In genomic region chr17:40067710-40068109, GRCh38 we compare ENCODE assay signal across 10 cellular contexts. TPM values are rescaled to one million over a fixed set of nuclear protein-coding genes. Genes with fewer than 3 reads are reported as not detected.
DNase-seq lines count a peak whose midpoint lies in the region; ATAC-seq and TF ChIP-seq lines count a peak whose summit lies in the region.
"Had no signal": no experiment of that assay in that cellular context is flagged by ENCODE, and none has a peak within 500 bp of the region (broad histone marks: within the 10 kb centered on the region; RNA-seq: fewer than 3 reads in every experiment).

No MANE protein-coding gene starts in this region.

- H3K4me1 Mint-ChIP-seq in T-helper 2 cell treated with Interferon-gamma antibody and Interleukin-4, amounts not matched to agents 5 μg/mL and 100 μg/mL, for 36 hours (ENCODE audit: low read depth) = peaks cover 41% of the 10 kb centered on the region
- peaks cover 62% of the 10 kb centered on the region for H3K4me1 Mint-ChIP-seq in activated naive CD8-positive, alpha-beta T cell treated with anti-CD3 and anti-CD28 coated beads for 36 hours

- H3K4me1 ChIP-seq in lung (ENCODE audit: control insufficient read depth in 2 of 2, insufficient read depth in 2 of 2, low read length in 2 of 2) (peaks cover 40 to 57% of the 10 kb centered on the region in 2 donors), stomach (peaks cover 80 to 95% (median 92%) of the 10 kb centered on the region in 4 donors)

- H3K9me3 ChIP-seq in lung (ENCODE audit: control insufficient read depth in 2 of 2, insufficient read depth in 1 of 2, low read length in 1 of 2) (no peaks in the 10 kb centered on the region), stomach (no peaks in the 10 kb centered on the region)
- H3K9me3 ChIP-seq: SJSA1 had no signal

- no peaks in the 10 kb centered on the region for H3K9me3 Mint-ChIP-seq in T-helper 2 cell treated with Interferon-gamma antibody and Interleukin-4, amounts not matched to agents 5 μg/mL and 100 μg/mL, for 36 hours
- no peaks in the 10 kb centered on the region for H3K9me3 Mint-ChIP-seq in activated naive CD8-positive, alpha-beta T cell treated with anti-CD3 and anti-CD28 coated beads for 36 hours

- H3K27me3 Mint-ChIP-seq in T-helper 2 cell treated with Interferon-gamma antibody and Interleukin-4, amounts not matched to agents 5 μg/mL and 100 μg/mL, for 36 hours (ENCODE audit: low read depth) = peaks cover 18% of the 10 kb centered on the region
- H3K27me3 Mint-ChIP-seq in activated naive CD8-positive, alpha-beta T cell treated with anti-CD3 and anti-CD28 coated beads for 36 hours = no peaks in the 10 kb centered on the region

- intact Hi-C loops in stomach (cut with DNase I; ENCODE audit: low total_unique reads) = no loop called here

- ATAC-seq in lung (ENCODE audit: insufficient read depth, low FRiP score) (no peak), HG03378 (IDR thresholded peaks at IDR 0.05; ENCODE audit: unreplicated experiment) (no peak), omental fat pad (ENCODE audit: low FRiP score) (no peak)

- no peak for TF ChIP-seq POLR2A in stomach (IDR thresholded peaks at IDR 0.05)

- TF ChIP-seq CTCF in lung (IDR thresholded peaks at IDR 0.05; ENCODE audit: control extremely low read depth, extremely low read depth) (no peak), stomach (IDR thresholded peaks at IDR 0.05) (no peak), omental fat pad (IDR thresholded peaks at IDR 0.05) (no peak)

- no peak for DNase-seq in T-helper 2 cell treated with Interferon-gamma antibody and Interleukin-4, amounts not matched to agents 5 μg/mL and 100 μg/mL, for 36 hours (ENCODE audit: low spot score)
- DNase-seq in T-helper 2 cell = no peak
- no peak for DNase-seq in activated naive CD8-positive, alpha-beta T cell treated with anti-CD3 and anti-CD28 coated beads for 36 hours
- DNase-seq in lung (ENCODE audit: low spot score) = no peak
- no peak for DNase-seq in stomach
- DNase-seq in KBM-7 = no peak
- DNase-seq in omental fat pad (ENCODE audit: low spot score) = no peak
- DNase-seq: NCI-H1694 had no signal

- 95 to 97% methylated on average over 7 of the region's 7 CpGs for WGBS in lung, 2 donors
- 90 to 95% (median 92%) methylated on average over 7 of the region's 7 CpGs for WGBS in stomach, 5 donors

- no peak overlapping the region for H3K27ac Mint-ChIP-seq in T-helper 2 cell treated with Interferon-gamma antibody and Interleukin-4, amounts not matched to agents 5 μg/mL and 100 μg/mL, for 36 hours
- peak overlapping the region; percentile 93 for H3K27ac Mint-ChIP-seq in activated naive CD8-positive, alpha-beta T cell treated with anti-CD3 and anti-CD28 coated beads for 36 hours

- peak overlapping the region; percentile 82 for H3K4me3 Mint-ChIP-seq in T-helper 2 cell treated with Interferon-gamma antibody and Interleukin-4, amounts not matched to agents 5 μg/mL and 100 μg/mL, for 36 hours
- no peak overlapping the region for H3K4me3 Mint-ChIP-seq in activated naive CD8-positive, alpha-beta T cell treated with anti-CD3 and anti-CD28 coated beads for 36 hours

- in situ Hi-C loops in KBM-7 (cut with MboI; ENCODE audit: low pct_unique_long_range_greater_than_20kb, low sequenced_read_pairs) = no loop called here

- no peak overlapping the region for H3K4me3 ChIP-seq in lung
- H3K4me3 ChIP-seq in stomach = no peak overlapping the region
- H3K4me3 ChIP-seq: SJSA1 had no signal

- no peaks in the 10 kb centered on the region for H3K36me3 Mint-ChIP-seq in T-helper 2 cell treated with Interferon-gamma antibody and Interleukin-4, amounts not matched to agents 5 μg/mL and 100 μg/mL, for 36 hours (ENCODE audit: low read depth)
- no peaks in the 10 kb centered on the region for H3K36me3 Mint-ChIP-seq in activated naive CD8-positive, alpha-beta T cell treated with anti-CD3 and anti-CD28 coated beads for 36 hours

- H3K27ac ChIP-seq in lung (ENCODE audit: low read depth in 1 of 2, low read length in 1 of 2) (peak overlapping the region; percentile 73 to 93), stomach (peak overlapping the region; percentile 90 to 98 (median 97))
- H3K27ac ChIP-seq: SJSA1 had no signal

- no peak for TF ChIP-seq EP300 in stomach (IDR thresholded peaks at IDR 0.05)

- no peaks in the 10 kb centered on the region for H3K27me3 ChIP-seq in lung (ENCODE audit: control insufficient read depth, insufficient read depth)
- no peaks in the 10 kb centered on the region for H3K27me3 ChIP-seq in stomach
- H3K27me3 ChIP-seq: SJSA1 had no signal

- H3K36me3 ChIP-seq in lung (ENCODE audit: control insufficient read depth in 2 of 2, insufficient read depth in 2 of 2, low read length in 2 of 2) (no peaks in the 10 kb centered on the region), stomach (no peaks in the 10 kb centered on the region)
- H3K36me3 ChIP-seq: SJSA1 had no signal

RNA-seq across cellular contexts. Expression of gene THRA, which starts 4.9 kb away (rescaled TPM):
- total RNA-seq in activated naive CD8-positive, alpha-beta T cell treated with anti-CD3 and anti-CD28 coated beads for 36 hours = 10 to 100 TPM; 11.4 to 12.1 TPM
- total RNA-seq in lung (10 to 100 TPM; 41.3 to 55.9 TPM), stomach (10 to 100 TPM; 21.1 to 52.2 (median 38.4) TPM), omental fat pad (10 to 100 TPM; 35.7 to 87.2 (median 55.2) TPM)
- polyA plus RNA-seq in lung (10 to 100 TPM; 28.5 to 33.6 TPM), stomach (10 to 100 TPM; 21.4 to 37.0 (median 26.4) TPM)

RNA-seq across cellular contexts. Expression of gene MED24, which starts 13.5 kb away (rescaled TPM):
- 100 to 1,000 TPM; 103 to 107 TPM for total RNA-seq in activated naive CD8-positive, alpha-beta T cell treated with anti-CD3 and anti-CD28 coated beads for 36 hours
- total RNA-seq in lung (10 to 100 TPM; 69.9 to 82.3 TPM), stomach (100 to 1,000 TPM in 2 of 5 donors, 10 to 100 TPM in 3; 55.4 to 336 (median 91.6) TPM), omental fat pad (10 to 100 TPM; 40.0 to 53.6 (median 49.2) TPM)
- polyA plus RNA-seq in lung (100 to 1,000 TPM in 1 of 2 donors, 10 to 100 TPM in 1; 48.2 to 149 TPM), stomach (10 to 100 TPM; 24.1 to 49.5 (median 32.7) TPM)

RNA-seq across cellular contexts. Expression of gene NR1D1, which starts 32.7 kb away (rescaled TPM):
- 1 to 10 TPM; 4.8 to 5.8 TPM for total RNA-seq in activated naive CD8-positive, alpha-beta T cell treated with anti-CD3 and anti-CD28 coated beads for 36 hours
- total RNA-seq in lung (10 to 100 TPM in 1 of 2 donors, 1 to 10 TPM in 1; 3.2 to 19.4 TPM), stomach (10 to 100 TPM in 2 of 5 donors, 1 to 10 TPM in 3; 2.8 to 14.9 (median 9.0) TPM), omental fat pad (1 to 10 TPM; 3.1 to 9.3 (median 7.0) TPM)
- polyA plus RNA-seq in lung (10 to 100 TPM in 1 of 2 donors, 1 to 10 TPM in 1; 8.7 to 19.6 TPM), stomach (10 to 100 TPM in 1 of 3 donors, 1 to 10 TPM in 2; 5.5 to 20.5 (median 9.6) TPM)

RNA-seq across cellular contexts. Expression of gene CSF3, which starts 52.5 kb away (rescaled TPM):
- not detected for total RNA-seq in activated naive CD8-positive, alpha-beta T cell treated with anti-CD3 and anti-CD28 coated beads for 36 hours
- total RNA-seq in lung (1 to 10 TPM; 1.7 to 2.9 TPM), stomach (1 to 10 TPM in 2 of 5 donors, under 1 TPM in 1, not detected in 2; 0.55 to 1.7 (median 1.2) TPM), omental fat pad (10 to 100 TPM in 2 of 4 donors, not detected in 2; 51.8 to 75.2 TPM)
- polyA plus RNA-seq in lung (100 to 1,000 TPM in 1 of 2 donors, 1 to 10 TPM in 1; 7.8 to 317 TPM), stomach (10 to 100 TPM in 1 of 3 donors, 1 to 10 TPM in 2; 1.4 to 16.2 (median 4.0) TPM)
- total RNA-seq: SJSA1 had no signal

RNA-seq across cellular contexts. Expression of gene MSL1, which starts 54.1 kb away (rescaled TPM):
- total RNA-seq in activated naive CD8-positive, alpha-beta T cell treated with anti-CD3 and anti-CD28 coated beads for 36 hours = 10 to 100 TPM; 62.7 to 66.7 TPM
- 100 to 1,000 TPM in 1 of 2 donors, 10 to 100 TPM in 1; 84.8 to 111 TPM for total RNA-seq in lung
- 10 to 100 TPM; 73.2 to 84.6 TPM for polyA plus RNA-seq in lung
- 100 to 1,000 TPM in 2 of 5 donors, 10 to 100 TPM in 3; 47.1 to 322 (median 90.1) TPM for total RNA-seq in stomach
- 10 to 100 TPM; 29.3 to 63.8 (median 32.7) TPM for polyA plus RNA-seq in stomach
- 100 to 1,000 TPM in 1 of 4 donors, 10 to 100 TPM in 3; 50.2 to 139 (median 61.9) TPM for total RNA-seq in omental fat pad
